28 cellular contexts compared by ENCODE assay signal in the genomic region with DNA sequence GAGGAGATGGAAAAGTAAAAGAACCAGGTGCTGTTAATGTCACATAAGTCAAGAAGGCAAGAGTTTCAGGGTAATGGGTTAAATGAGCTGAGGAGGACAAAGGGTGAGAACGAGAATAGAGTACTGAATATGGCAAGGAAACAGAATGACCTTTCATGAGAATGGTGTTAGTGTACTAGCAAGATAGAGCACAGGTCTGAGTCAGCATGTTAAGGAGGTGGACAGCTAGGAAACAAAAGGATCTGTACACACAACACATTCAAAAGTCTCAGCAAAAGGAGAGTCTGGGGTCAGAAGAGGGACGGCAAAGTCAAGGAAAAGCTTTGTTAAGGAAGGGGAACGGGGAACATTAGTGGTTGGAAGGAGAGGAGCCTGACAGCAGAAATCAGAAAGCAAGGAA.
"Had no signal": no experiment of that assay in that cellular context is flagged by ENCODE, and none has a peak within 500 bp of the region (broad histone marks: within the 10 kb centered on the region; RNA-seq: fewer than 3 reads in every experiment).

No MANE protein-coding gene starts in this region.

- H3K4me3 ChIP-seq: body of pancreas, cardiac muscle cell, coronary artery, dorsolateral prefrontal cortex, gastroesophageal sphincter, hepatocyte, neural progenitor cell, psoas muscle, SK-N-MC, smooth muscle cell, testis, transverse colon had no signal

- H3K9me3 Mint-ChIP-seq: activated CD4-positive, alpha-beta memory T cell treated with anti-CD3 and anti-CD28 coated beads, Interleukin-2, amount 10 ng/mL, durations not matched to agents 7 days and 5 days; activated naive CD4-positive, alpha-beta T cell treated with anti-CD3 and anti-CD28 coated beads, Interleukin-2, amount 10 ng/mL, durations not matched to agents 7 days and 5 days; immature natural killer cell; naive thymus-derived CD8-positive, alpha-beta T cell had no signal

- H3K27me3 Mint-ChIP-seq: activated CD4-positive, alpha-beta memory T cell treated with anti-CD3 and anti-CD28 coated beads, Interleukin-2, amount 10 ng/mL, durations not matched to agents 7 days and 5 days; activated CD8-positive, alpha-beta memory T cell treated with anti-CD3 and anti-CD28 coated beads, Interleukin-2, amount 10 ng/mL, durations not matched to agents 7 days and 5 days; activated naive CD4-positive, alpha-beta T cell treated with anti-CD3 and anti-CD28 coated beads, Interleukin-2, amount 10 ng/mL, durations not matched to agents 7 days and 5 days; naive thymus-derived CD8-positive, alpha-beta T cell had no signal

- H3K9me3 ChIP-seq: body of pancreas, gastroesophageal sphincter, psoas muscle, testis, transverse colon had no signal

- H3K27me3 ChIP-seq: body of pancreas, cardiac muscle cell, dorsolateral prefrontal cortex, gastroesophageal sphincter, hepatocyte, neural progenitor cell, testis, transverse colon had no signal

- DNase-seq: activated CD4-positive, alpha-beta memory T cell treated with anti-CD3 and anti-CD28 coated beads, Interleukin-2, amount 10 ng/mL, durations not matched to agents 7 days and 5 days; activated CD4-positive, alpha-beta T cell treated with anti-CD3 and anti-CD28 coated beads for 4 hours; activated CD4-positive, CD25-positive, alpha-beta regulatory T cell; activated CD8-positive, alpha-beta memory T cell treated with anti-CD3 and anti-CD28 coated beads, Interleukin-2, amount 10 ng/mL, durations not matched to agents 7 days and 5 days; activated effector memory CD4-positive, alpha-beta T cell treated with Interleukin-2 at 50 U/mL for 16 hours; activated naive CD4-positive, alpha-beta T cell treated with anti-CD3 and anti-CD28 coated beads, Interleukin-2, amount 10 ng/mL, durations not matched to agents 7 days and 5 days; anterior cingulate cortex; body of pancreas; dorsolateral prefrontal cortex; effector memory CD4-positive, alpha-beta T cell; erythroblast; immature natural killer cell; midbrain; naive thymus-derived CD8-positive, alpha-beta T cell; occipital lobe; psoas muscle; stimulated activated CD4-positive, alpha-beta T cell treated with anti-CD3 and anti-CD28 coated beads, Interleukin-1b, Interleukin-23, amount 100 ng/mL, for 48 hours; stimulated activated naive CD4-positive, alpha-beta T cell; testis; transverse colon had no signal

- ATAC-seq: activated CD8-positive, alpha-beta memory T cell treated with anti-CD3 and anti-CD28 coated beads, Interleukin-2, amount 10 ng/mL, durations not matched to agents 7 days and 5 days; body of pancreas; gastroesophageal sphincter; naive thymus-derived CD8-positive, alpha-beta T cell; psoas muscle had no signal

- H3K9ac ChIP-seq: neural progenitor cell, parathyroid adenoma had no signal

- H3K27ac Mint-ChIP-seq: activated CD4-positive, alpha-beta memory T cell treated with anti-CD3 and anti-CD28 coated beads, Interleukin-2, amount 10 ng/mL, durations not matched to agents 7 days and 5 days; activated CD8-positive, alpha-beta memory T cell treated with anti-CD3 and anti-CD28 coated beads, Interleukin-2, amount 10 ng/mL, durations not matched to agents 7 days and 5 days; activated naive CD4-positive, alpha-beta T cell treated with anti-CD3 and anti-CD28 coated beads, Interleukin-2, amount 10 ng/mL, durations not matched to agents 7 days and 5 days; neural progenitor cell had no signal

- H3K27ac ChIP-seq: body of pancreas, cardiac muscle cell, coronary artery, dorsolateral prefrontal cortex, gastroesophageal sphincter, hepatocyte, neural progenitor cell, parathyroid adenoma, psoas muscle, SK-N-MC, testis, transverse colon had no signal

- H3K4me1 ChIP-seq: gastroesophageal sphincter, neural progenitor cell, psoas muscle, testis had no signal

- H3K4me2 ChIP-seq: hepatocyte, neural progenitor cell, smooth muscle cell had no signal

- H3K79me2 ChIP-seq: hepatocyte, parathyroid adenoma had no signal

- H3K4me3 Mint-ChIP-seq: activated CD4-positive, alpha-beta memory T cell treated with anti-CD3 and anti-CD28 coated beads, Interleukin-2, amount 10 ng/mL, durations not matched to agents 7 days and 5 days; activated CD8-positive, alpha-beta memory T cell treated with anti-CD3 and anti-CD28 coated beads, Interleukin-2, amount 10 ng/mL, durations not matched to agents 7 days and 5 days; activated naive CD4-positive, alpha-beta T cell treated with anti-CD3 and anti-CD28 coated beads, Interleukin-2, amount 10 ng/mL, durations not matched to agents 7 days and 5 days; immature natural killer cell; naive thymus-derived CD8-positive, alpha-beta T cell; neural progenitor cell had no signal

- H3K4me1 Mint-ChIP-seq: activated CD4-positive, alpha-beta memory T cell treated with anti-CD3 and anti-CD28 coated beads, Interleukin-2, amount 10 ng/mL, durations not matched to agents 7 days and 5 days; activated CD8-positive, alpha-beta memory T cell treated with anti-CD3 and anti-CD28 coated beads, Interleukin-2, amount 10 ng/mL, durations not matched to agents 7 days and 5 days; activated naive CD4-positive, alpha-beta T cell treated with anti-CD3 and anti-CD28 coated beads, Interleukin-2, amount 10 ng/mL, durations not matched to agents 7 days and 5 days; immature natural killer cell had no signal

- H2AFZ ChIP-seq: hepatocyte, neural progenitor cell, parathyroid adenoma had no signal
